In the genomic region with DNA sequence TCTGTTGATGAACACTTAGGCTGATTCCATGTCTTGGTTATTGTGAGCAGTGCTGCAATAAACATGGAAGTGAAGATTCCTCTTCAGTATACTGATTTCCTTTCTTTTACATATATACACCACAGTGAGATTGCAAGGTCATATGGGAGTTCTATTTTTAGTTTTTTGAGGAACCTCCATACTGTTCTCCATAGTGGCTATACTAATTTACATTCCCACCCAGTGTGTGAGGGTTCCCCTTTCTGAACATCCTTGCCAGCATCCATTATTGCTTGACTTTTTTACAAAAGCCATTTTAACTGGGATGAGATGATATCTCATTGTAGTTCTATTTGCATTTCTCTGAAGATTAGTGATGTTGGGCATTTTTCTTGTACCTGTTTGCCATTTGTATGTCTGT, we compare ENCODE assay signal across 15 cellular contexts.
DNase-seq lines count a peak whose midpoint lies in the region; ATAC-seq lines count a peak whose summit lies in the region.
"Had no signal": no experiment of that assay in that cellular context is flagged by ENCODE, and none has a peak within 500 bp of the region (broad histone marks: within the 10 kb centered on the region; RNA-seq: fewer than 3 reads in every experiment).

No MANE protein-coding gene starts in this region.

- peaks cover 0 to 20% (median 6%) of the 10 kb centered on the region in 11 donors for H3K9me3 Mint-ChIP-seq in naive thymus-derived CD4-positive, alpha-beta T cell
- H3K9me3 Mint-ChIP-seq: HFFc6 had no signal

- no peak overlapping the region for H3K4me3 ChIP-seq in naive thymus-derived CD4-positive, alpha-beta T cell (ENCODE audit: low read length)
- H3K4me3 ChIP-seq: BLaER1, HAP-1 had no signal

- no peak overlapping the region for H3K27ac Mint-ChIP-seq in naive thymus-derived CD4-positive, alpha-beta T cell
- H3K27ac Mint-ChIP-seq: CD4-positive, alpha-beta memory T cell; HFFc6 had no signal

- H3K4me3 Mint-ChIP-seq in naive thymus-derived CD4-positive, alpha-beta T cell = no peak overlapping the region
- H3K4me3 Mint-ChIP-seq: CD4-positive, alpha-beta memory T cell; HFFc6 had no signal

- POLR2A ChIA-PET in naive thymus-derived CD4-positive, alpha-beta T cell (lab: Charles Lee) = no interaction called here

- peak; percentile 11 to 47 for DNase-seq in NOMO-1 (lab: John Stamatoyannopoulos, UW; ENCODE audit: unreplicated experiment in 2 of 2)
- DNase-seq in NOMO-1 treated with dmso at 0.1 percent for 144 hours (lab: John Stamatoyannopoulos, UW; ENCODE audit: unreplicated experiment) = no peak
- DNase-seq in MV-4-11 (lab: John Stamatoyannopoulos, UW) = peak; percentile 75
- peak; percentile 30 for DNase-seq in OCI-M1 (lab: John Stamatoyannopoulos, UW)
- DNase-seq in naive thymus-derived CD4-positive, alpha-beta T cell = no peak
- no peak for DNase-seq in NCI-H2171 (lab: John Stamatoyannopoulos, UW)
- DNase-seq: 8988T; AML-193; CD4-positive, alpha-beta memory T cell; DMS79; HFFc6 had no signal

- no peaks in the 10 kb centered on the region for H3K9me3 ChIP-seq in naive thymus-derived CD4-positive, alpha-beta T cell (ENCODE audit: control insufficient read depth in 2 of 3, low read length in 3 of 3)
- H3K9me3 ChIP-seq: BLaER1, HAP-1 had no signal

- H3K27ac ChIP-seq in naive thymus-derived CD4-positive, alpha-beta T cell (ENCODE audit: low read depth, low read length) = no peak overlapping the region
- H3K27ac ChIP-seq: BLaER1 had no signal

- peaks cover 0 to 4% (median 0%) of the 10 kb centered on the region in 5 donors for H3K36me3 Mint-ChIP-seq in naive thymus-derived CD4-positive, alpha-beta T cell
- H3K36me3 Mint-ChIP-seq: CD4-positive, alpha-beta memory T cell had no signal

- peaks cover 0 to 5% (median 0%) of the 10 kb centered on the region in 7 donors for H3K4me1 Mint-ChIP-seq in naive thymus-derived CD4-positive, alpha-beta T cell
- H3K4me1 Mint-ChIP-seq: CD4-positive, alpha-beta memory T cell had no signal

- intact Hi-C loops in naive thymus-derived CD4-positive, alpha-beta T cell (cut with micrococcal nuclease) = no loop called here

- CTCF ChIA-PET in naive thymus-derived CD4-positive, alpha-beta T cell (lab: Charles Lee) = no interaction called here

- no peaks in the 10 kb centered on the region for H3K4me1 ChIP-seq in naive thymus-derived CD4-positive, alpha-beta T cell (ENCODE audit: control insufficient read depth in 2 of 2, insufficient read depth in 2 of 2, low read length in 2 of 2)

- ATAC-seq in naive thymus-derived CD4-positive, alpha-beta T cell = peak; percentile 38
- no peak for ATAC-seq in GM19328 (IDR thresholded peaks at IDR 0.05; ENCODE audit: unreplicated experiment)
- no peak for ATAC-seq in GM21717 (IDR thresholded peaks at IDR 0.05; ENCODE audit: unreplicated experiment)

- no peaks in the 10 kb centered on the region for H3K36me3 ChIP-seq in naive thymus-derived CD4-positive, alpha-beta T cell (ENCODE audit: control insufficient read depth in 2 of 3, insufficient read depth in 3 of 3, low read length in 3 of 3)
- H3K36me3 ChIP-seq: BLaER1, HAP-1 had no signal

- no peaks in the 10 kb centered on the region for H3K27me3 ChIP-seq in naive thymus-derived CD4-positive, alpha-beta T cell (ENCODE audit: control insufficient read depth in 2 of 2, insufficient read depth in 2 of 2, low read length in 2 of 2)
- H3K27me3 ChIP-seq: BLaER1 had no signal

- H3K27me3 Mint-ChIP-seq in naive thymus-derived CD4-positive, alpha-beta T cell = peaks cover 0 to 21% (median 18%) of the 10 kb centered on the region in 5 donors

Comparison
In these comparisons a context has a peak if more than half of its experiments do, and no peak if none do; other contexts are left out.
1. DNase-seq: peak in NOMO-1 (2 of 2), MV-4-11 (single experiment) and OCI-M1 (single experiment); none in NOMO-1 treated with dmso at 0.1 percent for 144 hours (single experiment), naive thymus-derived CD4-positive, alpha-beta T cell (0 of 9) and NCI-H2171 (single experiment).